Comparison of ENCODE assay signal across 10 cellular contexts in genomic region chr2:152558174-152559091, GRCh38.
DNase-seq lines count a peak whose midpoint lies in the region; ATAC-seq and TF ChIP-seq lines count a peak whose summit lies in the region.
"Had no signal": no experiment of that assay in that cellular context is flagged by ENCODE, and none has a peak within 500 bp of the region (broad histone marks: within the 10 kb centered on the region; RNA-seq: fewer than 3 reads in every experiment).

No MANE protein-coding gene starts in this region.

- DNase-seq in COLO829 (ENCODE audit: low spot score), result peak; percentile 43
- peak; percentile 75 for DNase-seq in adipocyte (ENCODE audit: low read depth)
- DNase-seq in NOMO-1 treated with dmso at 0.1 percent for 144 hours (lab: John Stamatoyannopoulos, UW; ENCODE audit: unreplicated experiment), result no peak
- DNase-seq in activated CD4-positive, alpha-beta T cell treated with anti-CD3 and anti-CD28 coated beads for 4 hours, result no peak
- DNase-seq in upper lobe of right lung, result no peak
- DNase-seq in mucosa of gallbladder (ENCODE audit: low spot score), result no peak
- DNase-seq: activated naive CD4-positive, alpha-beta T cell treated with Interleukin-2 at 50 U/mL for 16 hours; NCI-H187 had no signal

- H3K27ac ChIP-seq in layer of hippocampus (ENCODE audit: low read depth, low read length) (peak overlapping the region; percentile 48), upper lobe of right lung (no peak overlapping the region)

- no peak overlapping the region for H3K4me3 ChIP-seq in adipocyte (ENCODE audit: low read length)
- no peak overlapping the region for H3K4me3 ChIP-seq in upper lobe of right lung

- H3K4me1 ChIP-seq in adipocyte (ENCODE audit: control insufficient read depth, insufficient read depth, low read length) (peaks cover 16% of the 10 kb centered on the region), upper lobe of right lung (no peaks in the 10 kb centered on the region)

- TF ChIP-seq CTCF in upper lobe of right lung (IDR thresholded peaks at IDR 0.05), result no peak

- intact Hi-C loops in upper lobe of right lung (cut with DNase I), result no loop called here

- H3K9me3 ChIP-seq in adipocyte (ENCODE audit: control insufficient read depth, low read length), result no peaks in the 10 kb centered on the region
- no peaks in the 10 kb centered on the region for H3K9me3 ChIP-seq in upper lobe of right lung

- peaks cover 10% of the 10 kb centered on the region for H3K36me3 ChIP-seq in adipocyte (ENCODE audit: control insufficient read depth, insufficient read depth, low read length, severe bottlenecking)
- H3K36me3 ChIP-seq in upper lobe of right lung, result peaks cover 21% of the 10 kb centered on the region

- H3K27me3 ChIP-seq in adipocyte (replicated peaks; ENCODE audit: control insufficient read depth, insufficient read depth, low read length) (no peaks in the 10 kb centered on the region), layer of hippocampus (ENCODE audit: control insufficient read depth, insufficient read depth, low read length) (no peaks in the 10 kb centered on the region), upper lobe of right lung (no peaks in the 10 kb centered on the region)

- no peak overlapping the region for H3K9ac ChIP-seq in adipocyte (ENCODE audit: low read length)

- peak; percentile 49 for ATAC-seq in HG03457 (IDR thresholded peaks at IDR 0.05; ENCODE audit: unreplicated experiment)
- ATAC-seq in upper lobe of right lung, result no peak

Comparison
In these comparisons a context has a peak if more than half of its experiments do, and no peak if none do; other contexts are left out.
1. DNase-seq: peak in COLO829 (single experiment) and adipocyte (single experiment); none in NOMO-1 treated with dmso at 0.1 percent for 144 hours (single experiment), activated CD4-positive, alpha-beta T cell treated with anti-CD3 and anti-CD28 coated beads for 4 hours (0 of 2), upper lobe of right lung (single experiment) and mucosa of gallbladder (single experiment).